In genomic region chr12:10243803-10244520, GRCh38 we compare ENCODE assay signal across 11 cellular contexts. TPM values are rescaled to one million over a fixed set of nuclear protein-coding genes. Genes with fewer than 3 reads are reported as not detected.
DNase-seq lines count a peak whose midpoint lies in the region; ATAC-seq and TF ChIP-seq lines count a peak whose summit lies in the region.
"Had no signal": no experiment of that assay in that cellular context is flagged by ENCODE, and none has a peak within 500 bp of the region (broad histone marks: within the 10 kb centered on the region; RNA-seq: fewer than 3 reads in every experiment).

No MANE protein-coding gene starts in this region.

- ATAC-seq in HG03039 (IDR thresholded peaks at IDR 0.05; ENCODE audit: unreplicated experiment), result peak; percentile 87
- no peak for ATAC-seq in foreskin keratinocyte

- TF ChIP-seq CTCF in transverse colon (IDR thresholded peaks at IDR 0.05) (no peak), foreskin keratinocyte (conservative IDR thresholded peaks at IDR 0.05) (no peak)

- no peaks in the 10 kb centered on the region for H3K9me3 ChIP-seq in transverse colon
- H3K9me3 ChIP-seq: colonic mucosa had no signal

- no peak overlapping the region for H3K4me3 ChIP-seq in transverse colon
- H3K4me3 ChIP-seq: colonic mucosa had no signal

- no peak for TF ChIP-seq EP300 in transverse colon (IDR thresholded peaks at IDR 0.05; ENCODE audit: low read depth)

- intact Hi-C loops in transverse colon (cut with DNase I; ENCODE audit: low total_unique reads), result no loop called here

- WGBS in transverse colon (ENCODE audit: low coverage in 1 of 2), 2 donors, result 56 to 66% methylated on average over 7 to 12 of the region's 12 CpGs

- no peaks in the 10 kb centered on the region for H3K27me3 ChIP-seq in transverse colon
- no peaks in the 10 kb centered on the region for H3K27me3 ChIP-seq in foreskin keratinocyte
- H3K27me3 ChIP-seq: colonic mucosa had no signal

- no peak for TF ChIP-seq POLR2A in transverse colon (IDR thresholded peaks at IDR 0.05)

- in situ Hi-C loops in transverse colon (cut with MboI; ENCODE audit: low pct_ligation_motif_present in 1 of 4, low pct_unique_long_range_greater_than_20kb in 1 of 4, low sequenced_read_pairs in 3 of 4), result loop anchor here (25.0 kb wide), 3 partner anchors 318 to 1243 kb away; no protein-coding TSS in a partner anchor

- H3K36me3 ChIP-seq in transverse colon, result no peaks in the 10 kb centered on the region
- H3K36me3 ChIP-seq: colonic mucosa had no signal

- H3K4me1 ChIP-seq in transverse colon (no peaks in the 10 kb centered on the region), foreskin keratinocyte (no peaks in the 10 kb centered on the region)
- H3K4me1 ChIP-seq: colonic mucosa had no signal

- H3K27ac ChIP-seq in transverse colon (no peak overlapping the region), foreskin keratinocyte (no peak overlapping the region)
- H3K27ac ChIP-seq: C4-2B, colonic mucosa had no signal

- DNase-seq in activated gamma-delta T cell treated with anti-CD3 and anti-CD28 coated beads, Interleukin-2, amount 50 U/mL, for 16 hours (ENCODE audit: low read depth), result peak; percentile 9
- DNase-seq in activated gamma-delta T cell treated with Interleukin-2 at 50 U/mL for 16 hours (no peak), RPMI8226 (peak; percentile 64), transverse colon (peak; percentile 11), foreskin keratinocyte (no peak), iPS-NIHi11 (ENCODE audit: low spot score) (no peak), NCI-H1930 (lab: John Stamatoyannopoulos, UW) (no peak)
- DNase-seq: colonic mucosa, NCI-H524 treated with DMSO at 0.1 percent for 48 hours had no signal

RNA-seq across cellular contexts. Expression of gene GABARAPL1, which starts 31.3 kb away (rescaled TPM):
- total RNA-seq in transverse colon, result 10 to 100 TPM; 33.6 to 65.3 (median 59.5) TPM
- total RNA-seq in foreskin keratinocyte, result 9.0 and 12.1 TPM in 2 replicates
- polyA plus RNA-seq in foreskin keratinocyte, result 8.7 and 9.8 TPM in 2 replicates

Comparison
In these comparisons a context has a peak if more than half of its experiments do, and no peak if none do; other contexts are left out.
1. DNase-seq: peak in activated gamma-delta T cell treated with anti-CD3 and anti-CD28 coated beads, Interleukin-2, amount 50 U/mL, for 16 hours (single experiment), RPMI8226 (single experiment) and transverse colon (single experiment); none in activated gamma-delta T cell treated with Interleukin-2 at 50 U/mL for 16 hours (single experiment), foreskin keratinocyte (0 of 2), iPS-NIHi11 (single experiment) and NCI-H1930 (0 of 2).